9 cellular contexts compared by ENCODE assay signal in genomic region chr1:150487763-150488115, GRCh38. TPM values are rescaled to one million over a fixed set of nuclear protein-coding genes. Genes with fewer than 3 reads are reported as not detected.
DNase-seq lines count a peak whose midpoint lies in the region; ATAC-seq and TF ChIP-seq lines count a peak whose summit lies in the region.
"Had no signal": no experiment of that assay in that cellular context is flagged by ENCODE, and none has a peak within 500 bp of the region (broad histone marks: within the 10 kb centered on the region; RNA-seq: fewer than 3 reads in every experiment).

No MANE protein-coding gene starts in this region.

- H3K27ac ChIP-seq in SK-N-MC: no peak overlapping the region

- TF ChIP-seq CTCF in GM12875 (IDR thresholded peaks at IDR 0.05; ENCODE audit: borderline replicate concordance, insufficient read depth, low read depth, low read length): no peak
- no peak for TF ChIP-seq CTCF in fibroblast of mammary gland (conservative IDR thresholded peaks at IDR 0.05; ENCODE audit: control insufficient read depth, insufficient read depth, low read depth, low read length)
- no peak for TF ChIP-seq CTCF in retinal pigment epithelial cell (conservative IDR thresholded peaks at IDR 0.05; ENCODE audit: low read depth, low read length)

- no peaks in the 10 kb centered on the region for H3K9me3 ChIP-seq in SK-N-MC (ENCODE audit: low read depth, low read length)

- DNase-seq in SK-N-MC (ENCODE audit: low read depth, low spot score): no peak
- no peak for DNase-seq in fibroblast of mammary gland (ENCODE audit: low read depth)
- no peak for DNase-seq in retinal pigment epithelial cell (ENCODE audit: low read depth)
- no peak for DNase-seq in hippocampal formation (lab: John Stamatoyannopoulos, UW)
- no peak for DNase-seq in stimulated activated CD4-positive, alpha-beta T cell treated with anti-CD3 and anti-CD28 coated beads, Interleukin-4, amount 100 ng/mL, for 24 hours
- DNase-seq in cerebellum (ENCODE audit: low spot score): no peak

- peaks cover 22% of the 10 kb centered on the region for H3K36me3 ChIP-seq in SK-N-MC (ENCODE audit: insufficient read depth, low read length)

- no peak for ATAC-seq in GM18907 (IDR thresholded peaks at IDR 0.05; ENCODE audit: unreplicated experiment)

- H3K4me3 ChIP-seq in GM12875 (ENCODE audit: low read depth, low read length) (peak overlapping the region; percentile 76), SK-N-MC (peak overlapping the region; percentile 96), fibroblast of mammary gland (ENCODE audit: control insufficient read depth, low read depth, low read length) (peak overlapping the region; percentile 96), retinal pigment epithelial cell (ENCODE audit: low read length) (peak overlapping the region; percentile 98)

- peak overlapping the region; percentile 76 for H3K9ac ChIP-seq in SK-N-MC (ENCODE audit: insufficient read length)

RNA-seq across cellular contexts. Expression of gene TARS2, which starts 0.5 kb away (rescaled TPM):
- total RNA-seq in cerebellum: 23.2 TPM

RNA-seq across cellular contexts. Expression of gene ECM1, which starts 20.2 kb away (rescaled TPM):
- 1.9 TPM for total RNA-seq in cerebellum

RNA-seq across cellular contexts. Expression of gene FALEC, which starts 27.8 kb away (rescaled TPM):
- 2.2 TPM for total RNA-seq in cerebellum
- total RNA-seq: LHCN-M2 had no signal
